In the genomic region with DNA sequence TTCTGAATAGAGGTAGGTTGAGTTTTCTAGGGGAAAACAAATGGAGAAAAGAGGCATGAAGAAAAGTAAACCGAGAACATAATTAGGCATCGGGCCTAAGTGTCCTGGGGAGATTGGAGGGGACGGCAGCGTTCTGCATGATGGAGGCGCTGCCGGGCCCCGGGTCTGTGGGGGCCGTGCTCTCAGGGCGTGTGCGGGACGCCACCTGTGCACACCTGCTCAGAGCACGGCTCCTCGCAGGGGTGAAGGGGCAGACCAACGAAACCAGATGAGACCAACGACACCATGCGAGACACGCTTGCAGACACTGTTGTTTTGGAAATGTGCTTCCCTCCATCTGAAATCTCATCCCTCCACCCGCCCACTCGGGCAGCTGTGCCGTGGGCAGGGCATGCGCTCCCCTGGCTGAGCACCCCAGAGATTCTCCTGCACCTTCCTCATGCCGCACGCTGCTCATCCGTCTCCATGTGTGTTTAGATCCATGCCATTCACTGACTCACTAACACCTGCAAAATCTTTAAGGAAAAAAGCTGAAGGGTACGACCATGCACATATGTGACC, we compare ENCODE assay signal across 33 cellular contexts. TPM values are rescaled to one million over a fixed set of nuclear protein-coding genes. Genes with fewer than 3 reads are reported as not detected.
DNase-seq lines count a peak whose midpoint lies in the region; ATAC-seq, FAIRE-seq and TF ChIP-seq lines count a peak whose summit lies in the region.
"Had no signal": no experiment of that assay in that cellular context is flagged by ENCODE, and none has a peak within 500 bp of the region (broad histone marks: within the 10 kb centered on the region; RNA-seq: fewer than 3 reads in every experiment).

No MANE protein-coding gene starts in this region.

- intact Hi-C loops in PC-3 (cut with micrococcal nuclease): no loop called here
- intact Hi-C loops in heart left ventricle (cut with DNase I): no loop called here

- POLR2A ChIA-PET in PC-3 (lab: Charles Lee; ENCODE audit: unreplicated experiment): no interaction called here

- H4K12ac ChIP-seq in trophoblast cell (ENCODE audit: low read depth, low read length): no peak overlapping the region

- H3K4me3 ChIP-seq in PC-3 (ENCODE audit: low read length) (no peak overlapping the region), endodermal cell (ENCODE audit: low read length) (no peak overlapping the region), trophoblast cell (ENCODE audit: low read depth, low read length) (no peak overlapping the region), heart left ventricle (no peak overlapping the region)
- H3K4me3 ChIP-seq: adrenal gland, psoas muscle, sigmoid colon, SK-N-MC, tibial artery had no signal

- peak overlapping the region; percentile 55 for H3K27ac Mint-ChIP-seq in endodermal cell
- peak overlapping the region; percentile 54 for H3K27ac Mint-ChIP-seq in stimulated activated effector memory CD8-positive, alpha-beta T cell treated with anti-CD3 and anti-CD28 coated beads, Interleukin-12 subunit alpha, Interleukin-12 subunit beta, amount 100 ng/mL, for 72 hours
- H3K27ac Mint-ChIP-seq: immature natural killer cell; memory B cell; T-helper 1 cell treated with Interleukin-12 subunit alpha and Interleukin-12 subunit beta and Interleukin-4 antibody, amounts not matched to agents 30 μg/mL and 1 μg/mL, for 36 hours had no signal

- no peaks in the 10 kb centered on the region for H3K79me1 ChIP-seq in trophoblast cell (ENCODE audit: low read length)

- TSS peak; percentile 10 for BruUV-seq in PC-3 (replicated peaks; lab: Mats Ljungman, UMichigan)

- H3K79me2 ChIP-seq in PC-3 (ENCODE audit: low read length) (no peaks in the 10 kb centered on the region), trophoblast cell (ENCODE audit: control insufficient read depth, insufficient read depth, low read length, poor library complexity) (no peaks in the 10 kb centered on the region)

- H3K27me3 Mint-ChIP-seq in endodermal cell (ENCODE audit: insufficient read depth): no peaks in the 10 kb centered on the region
- H3K27me3 Mint-ChIP-seq: brain had no signal

- DNase-seq in GM12892 (ENCODE audit: insufficient read length) (no peak), PC-3 (no peak), endodermal cell (no peak), trophoblast cell (no peak), heart left ventricle (no peak)
- no peak for DNase-seq in stimulated activated effector memory CD8-positive, alpha-beta T cell treated with anti-CD3 and anti-CD28 coated beads, Interleukin-12 subunit alpha, Interleukin-12 subunit beta, amount 100 ng/mL, for 72 hours (ENCODE audit: low spot score in 2 of 2)
- DNase-seq: activated CD4-positive, alpha-beta T cell treated with anti-CD3 and anti-CD28 coated beads, Interleukin-2, amount 50 U/mL, for 4 hours; activated naive CD4-positive, alpha-beta T cell; adrenal gland; C1 segment of cervical spinal cord; COR-L47; effector CD8-positive, alpha-beta T cell; erythroblast; GDM1; immature natural killer cell; left colon; NCI-H1092 treated with DMSO at 0.1 percent for 48 hours; NCI-H187 treated with DMSO at 0.1 percent for 48 hours; NCI-H2171 treated with DMSO at 0.1 percent for 48 hours; NCI-H510A; sigmoid colon; stimulated activated CD4-positive, alpha-beta T cell treated with anti-CD3 and anti-CD28 coated beads, Interleukin-12 subunit alpha, Interleukin-12 subunit beta, amount 100 ng/mL, for 4 hours; stimulated activated CD4-positive, alpha-beta T cell treated with anti-CD3 and anti-CD28 coated beads, Interleukin-2, amount 100 ng/mL, for 48 hours; tibial artery had no signal

- H3K9me3 ChIP-seq in PC-3 (ENCODE audit: low read length) (no peaks in the 10 kb centered on the region), endodermal cell (ENCODE audit: control insufficient read depth, low read length) (no peaks in the 10 kb centered on the region), trophoblast cell (ENCODE audit: insufficient read depth, low read depth, low read length) (peaks cover 4% of the 10 kb centered on the region), heart left ventricle (no peaks in the 10 kb centered on the region)
- H3K9me3 ChIP-seq: adrenal gland, psoas muscle, sigmoid colon, tibial artery had no signal

- H3K4ac ChIP-seq in trophoblast cell (ENCODE audit: low read depth, low read length): no peak overlapping the region

- H3K27ac ChIP-seq in PC-3 (ENCODE audit: low read length): no peak overlapping the region
- no peak overlapping the region for H3K27ac ChIP-seq in endodermal cell (ENCODE audit: low read depth, low read length)
- no peak overlapping the region for H3K27ac ChIP-seq in trophoblast cell (ENCODE audit: low read depth, low read length)
- H3K27ac ChIP-seq in heart left ventricle: no peak overlapping the region
- H3K27ac ChIP-seq: adrenal gland, psoas muscle, sigmoid colon, SK-N-MC, tibial artery had no signal

- H3K4me2 ChIP-seq in PC-3 (ENCODE audit: low read length): no peak overlapping the region
- H3K4me2 ChIP-seq in trophoblast cell (ENCODE audit: low read length): no peak overlapping the region

- 92 to 94% methylated on average over 16 to 24 of the region's 25 CpGs for WGBS in endodermal cell (ENCODE audit: insufficient coverage in 1 of 2, insufficient read length in 1 of 2), 2 experiments
- WGBS in trophoblast cell (ENCODE audit: extremely low coverage, insufficient coverage, insufficient read length): no CpG with 5 or more reads among the region's 25 CpGs
- WGBS in heart left ventricle, 4 donors: 90 to 95% (median 92%) methylated on average over 25 of the region's 25 CpGs

- TF ChIP-seq CTCF in PC-3 (conservative IDR thresholded peaks at IDR 0.05; ENCODE audit: low read depth, low read length) (no peak), endodermal cell (conservative IDR thresholded peaks at IDR 0.05) (no peak), heart left ventricle (IDR thresholded peaks at IDR 0.05) (no peak)

- H3K36me3 ChIP-seq in PC-3 (ENCODE audit: low read depth, low read length) (no peaks in the 10 kb centered on the region), endodermal cell (ENCODE audit: control insufficient read depth, insufficient read depth, low read length) (peaks cover 7% of the 10 kb centered on the region), trophoblast cell (ENCODE audit: control insufficient read depth in 1 of 2, insufficient read depth in 2 of 2, low read length in 2 of 2) (no peaks in the 10 kb centered on the region), heart left ventricle (peaks cover 0 to 48% (median 40%) of the 10 kb centered on the region in 9 donors)

- no peak overlapping the region for H3K18ac ChIP-seq in trophoblast cell (ENCODE audit: low read length)

- no peaks in the 10 kb centered on the region for H3K27me3 ChIP-seq in PC-3 (ENCODE audit: low read length)
- H3K27me3 ChIP-seq in endodermal cell (ENCODE audit: control insufficient read depth, insufficient read depth, low read length, poor library complexity, severe bottlenecking): no peaks in the 10 kb centered on the region
- no peaks in the 10 kb centered on the region for H3K27me3 ChIP-seq in trophoblast cell (ENCODE audit: insufficient read depth, low read length)
- H3K27me3 ChIP-seq in heart left ventricle: no peaks in the 10 kb centered on the region
- H3K27me3 ChIP-seq: adrenal gland, sigmoid colon, tibial artery had no signal

- no peaks in the 10 kb centered on the region for H3K9me3 Mint-ChIP-seq in endodermal cell
- no peaks in the 10 kb centered on the region for H3K9me3 Mint-ChIP-seq in stimulated activated effector memory CD8-positive, alpha-beta T cell treated with anti-CD3 and anti-CD28 coated beads, Interleukin-12 subunit alpha, Interleukin-12 subunit beta, amount 100 ng/mL, for 72 hours
- H3K9me3 Mint-ChIP-seq: brain; immature natural killer cell; memory B cell; T-helper 1 cell treated with Interleukin-12 subunit alpha and Interleukin-12 subunit beta and Interleukin-4 antibody, amounts not matched to agents 30 μg/mL and 1 μg/mL, for 36 hours had no signal

- peaks cover 4% of the 10 kb centered on the region for H3K4me1 Mint-ChIP-seq in endodermal cell
- peaks cover 12% of the 10 kb centered on the region for H3K4me1 Mint-ChIP-seq in stimulated activated effector memory CD8-positive, alpha-beta T cell treated with anti-CD3 and anti-CD28 coated beads, Interleukin-12 subunit alpha, Interleukin-12 subunit beta, amount 100 ng/mL, for 72 hours

- no peak overlapping the region for H2BK5ac ChIP-seq in trophoblast cell (ENCODE audit: low read depth, low read length, poor library complexity)

- 0 out of 2 replicates have a peak, but pooled peaks have one; percentile 7 for TF ChIP-seq POLR2A in GM12892 (IDR thresholded peaks at IDR 0.05; ENCODE audit: low read depth, low read length)
- TF ChIP-seq POLR2A in heart left ventricle (IDR thresholded peaks at IDR 0.05): no peak

- no peak overlapping the region for H4K8ac ChIP-seq in trophoblast cell (ENCODE audit: low read depth, low read length)

- H2AFZ ChIP-seq in PC-3 (ENCODE audit: low read length) (no peak overlapping the region), trophoblast cell (ENCODE audit: insufficient read depth, low read length, poor library complexity) (no peak overlapping the region)

- H3K23ac ChIP-seq in trophoblast cell (ENCODE audit: low read length): no peak overlapping the region

- peaks cover 9% of the 10 kb centered on the region for H3K36me3 Mint-ChIP-seq in endodermal cell (ENCODE audit: low read depth)
- H3K36me3 Mint-ChIP-seq in stimulated activated effector memory CD8-positive, alpha-beta T cell treated with anti-CD3 and anti-CD28 coated beads, Interleukin-12 subunit alpha, Interleukin-12 subunit beta, amount 100 ng/mL, for 72 hours: peaks cover 18% of the 10 kb centered on the region
- H3K36me3 Mint-ChIP-seq: memory B cell had no signal

- no peak overlapping the region for H2BK120ac ChIP-seq in trophoblast cell (ENCODE audit: insufficient read depth, low read length, poor library complexity)

- no peak overlapping the region for H2AK5ac ChIP-seq in trophoblast cell (ENCODE audit: low read length)

- no peaks in the 10 kb centered on the region for H3F3A ChIP-seq in PC-3 (ENCODE audit: low read length, unreplicated experiment)

- no peak overlapping the region for H3K9ac ChIP-seq in PC-3 (ENCODE audit: low read length)
- H3K9ac ChIP-seq in endodermal cell (ENCODE audit: extremely low read depth, low read length, poor library complexity, severe bottlenecking): no peak overlapping the region
- no peak overlapping the region for H3K9ac ChIP-seq in trophoblast cell (ENCODE audit: low read length)

- ATAC-seq in PC-3: no peak
- ATAC-seq in stimulated activated effector memory CD8-positive, alpha-beta T cell treated with anti-CD3 and anti-CD28 coated beads, Interleukin-12 subunit alpha, Interleukin-12 subunit beta, amount 100 ng/mL, for 72 hours: no peak
- no peak for ATAC-seq in heart left ventricle
- ATAC-seq in GM18867 (IDR thresholded peaks at IDR 0.05; ENCODE audit: unreplicated experiment): no peak

- H4K91ac ChIP-seq in trophoblast cell (ENCODE audit: low read depth, low read length): no peak overlapping the region

- H4K20me1 ChIP-seq in PC-3 (ENCODE audit: low read length): no peaks in the 10 kb centered on the region

- no peak overlapping the region for H3K14ac ChIP-seq in trophoblast cell (ENCODE audit: low read length)

- no peak for FAIRE-seq in GM12892 (lab: Jason Lieb, UNC)
- FAIRE-seq: GM19239, H1, TTC549 had no signal

- H2BK12ac ChIP-seq in trophoblast cell (ENCODE audit: low read length): no peak overlapping the region

- no peak overlapping the region for H3K4me3 Mint-ChIP-seq in endodermal cell
- H3K4me3 Mint-ChIP-seq in stimulated activated effector memory CD8-positive, alpha-beta T cell treated with anti-CD3 and anti-CD28 coated beads, Interleukin-12 subunit alpha, Interleukin-12 subunit beta, amount 100 ng/mL, for 72 hours: no peak overlapping the region
- H3K4me3 Mint-ChIP-seq: brain; immature natural killer cell; memory B cell; T-helper 1 cell treated with Interleukin-12 subunit alpha and Interleukin-12 subunit beta and Interleukin-4 antibody, amounts not matched to agents 30 μg/mL and 1 μg/mL, for 36 hours had no signal

- no peaks in the 10 kb centered on the region for H3K9me2 ChIP-seq in PC-3 (replicated peaks; ENCODE audit: low read length)

- CTCF ChIA-PET in PC-3 (lab: Charles Lee): no interaction called here

- H3K4me1 ChIP-seq in PC-3 (ENCODE audit: insufficient read depth, low read length) (peaks cover 22% of the 10 kb centered on the region), endodermal cell (ENCODE audit: control insufficient read depth, insufficient read depth, low read length) (no peaks in the 10 kb centered on the region), trophoblast cell (ENCODE audit: control insufficient read depth in 1 of 2, insufficient read depth in 2 of 2, low read length in 2 of 2) (peaks cover 0 to 4% of the 10 kb centered on the region in 2 experiments), heart left ventricle (peaks cover 0 to 24% (median 10%) of the 10 kb centered on the region in 12 donors)
- H3K4me1 ChIP-seq: adrenal gland, psoas muscle, sigmoid colon had no signal

RNA-seq across cellular contexts. Expression of a gene that starts 28.2 kb away (rescaled TPM):
- 24.6 TPM for polyA plus RNA-seq in GM12892 (2012; ENCODE audit: missing spikeins)
- 28.9 and 31.4 TPM in 2 replicates for total RNA-seq in PC-3 (2014; rRNA removed)
- 10 to 100 TPM; 36.8 to 40.1 TPM for total RNA-seq in endodermal cell
- 18.6 TPM for polyA plus RNA-seq in endodermal cell (2013, experiment 1 of 2)
- 18.9 TPM for polyA plus RNA-seq in endodermal cell (2013, experiment 2 of 2)
- polyA plus RNA-seq in trophoblast cell (2013): 19.1 and 20.0 TPM in 2 replicates
- 10 to 100 TPM; 14.6 to 32.0 (median 22.5) TPM for total RNA-seq in heart left ventricle
- 10 to 100 TPM in 1 of 2 donors, 1 to 10 TPM in 1; 5.6 to 12.0 TPM for polyA plus RNA-seq in heart left ventricle
